16 cellular contexts compared by ENCODE assay signal in genomic region chr18:46046126-46046525, GRCh38. TPM values are rescaled to one million over a fixed set of nuclear protein-coding genes. Genes with fewer than 3 reads are reported as not detected.
DNase-seq lines count a peak whose midpoint lies in the region; ATAC-seq and TF ChIP-seq lines count a peak whose summit lies in the region.
"Had no signal": no experiment of that assay in that cellular context is flagged by ENCODE, and none has a peak within 500 bp of the region (broad histone marks: within the 10 kb centered on the region; RNA-seq: fewer than 3 reads in every experiment).

No MANE protein-coding gene starts in this region.

- POLR2A ChIA-PET in WTC11 (lab: Charles Lee): no interaction called here

- ATAC-seq in WTC11 (peak; percentile 95), GM21576 (IDR thresholded peaks at IDR 0.05; ENCODE audit: unreplicated experiment) (no peak)
- ATAC-seq: GM12878, Panc1, Right ventricle myocardium inferior had no signal

- H3K27me3 Mint-ChIP-seq in WTC11 (ENCODE audit: low read depth): no peaks in the 10 kb centered on the region
- H3K27me3 Mint-ChIP-seq: CD4-positive, alpha-beta memory T cell had no signal

- no peaks in the 10 kb centered on the region for H3K36me3 Mint-ChIP-seq in WTC11
- H3K36me3 Mint-ChIP-seq: CD4-positive, alpha-beta memory T cell had no signal

- no peak overlapping the region for H3K27ac Mint-ChIP-seq in WTC11

- TF ChIP-seq CTCF in WTC11 (IDR thresholded peaks at IDR 0.05): peak; percentile 16; the same call in 1 of the 2 replicates

- H3K4me3 Mint-ChIP-seq in WTC11: no peak overlapping the region
- H3K4me3 Mint-ChIP-seq: CD4-positive, alpha-beta memory T cell had no signal

- H3K9me3 Mint-ChIP-seq in WTC11: no peaks in the 10 kb centered on the region
- H3K9me3 Mint-ChIP-seq: CD4-positive, alpha-beta memory T cell had no signal

- CTCF ChIA-PET in WTC11 (lab: Charles Lee): interaction anchor here (1.2 kb wide), 1 partner anchor 11 kb away, joined by 3 read pairs; no protein-coding TSS in a partner anchor

- peak; percentile 40 for DNase-seq in activated CD8-positive, alpha-beta memory T cell treated with anti-CD3 and anti-CD28 coated beads for 24 hours
- no peak for DNase-seq in activated CD8-positive, alpha-beta memory T cell treated with anti-CD3 and anti-CD28 coated beads, Interleukin-2, amount 50 U/mL, for 4 hours
- DNase-seq in WTC11 (ENCODE audit: low spot score) (peak; percentile 40), iPS-NIHi7 (ENCODE audit: extremely low spot score) (peak; percentile 45), NAMALWA (ENCODE audit: low spot score) (no peak), NCI-H1092 (lab: John Stamatoyannopoulos, UW) (no peak), SKM-1 treated with dmso at 0.1 percent for 144 hours (lab: John Stamatoyannopoulos, UW; ENCODE audit: unreplicated experiment) (no peak)
- DNase-seq: Calu3; CD4-positive, alpha-beta memory T cell; MV-4-11; NCI-H1436; NCI-H2029 treated with DMSO at 0.1 percent for 48 hours had no signal

- peaks cover 11% of the 10 kb centered on the region for H3K4me1 Mint-ChIP-seq in WTC11

TF ChIP-seq in WTC11, 78 proteins besides CTCF, POLR2A, EP300 and RAD21:
- TF ChIP-seq ZMAT4 (CRISPR knock-in tag; IDR thresholded peaks at IDR 0.05) (no peak), ESRRA (CRISPR knock-in tag; IDR thresholded peaks at IDR 0.05; ENCODE audit: borderline replicate concordance) (no peak), MLX (CRISPR knock-in tag; IDR thresholded peaks at IDR 0.05) (no peak), ZNF121 (CRISPR knock-in tag; IDR thresholded peaks at IDR 0.05) (no peak), TCF7 (CRISPR knock-in tag; IDR thresholded peaks at IDR 0.05; ENCODE audit: low read depth) (no peak), ATF3 (CRISPR knock-in tag; conservative IDR thresholded peaks at IDR 0.05) (no peak), NFE2L1 (CRISPR knock-in tag; IDR thresholded peaks at IDR 0.05) (no peak), AR (CRISPR knock-in tag; IDR thresholded peaks at IDR 0.05) (no peak), TEAD4 (CRISPR knock-in tag; IDR thresholded peaks at IDR 0.05) (no peak), TEAD1 (CRISPR knock-in tag; IDR thresholded peaks at IDR 0.05) (no peak), SMAD3 (CRISPR knock-in tag; IDR thresholded peaks at IDR 0.05; ENCODE audit: borderline replicate concordance) (no peak), CBFB (CRISPR knock-in tag; IDR thresholded peaks at IDR 0.05; ENCODE audit: low read depth) (no peak), ZNF263 (CRISPR knock-in tag; IDR thresholded peaks at IDR 0.05; ENCODE audit: low read depth) (no peak), JUN (CRISPR knock-in tag; IDR thresholded peaks at IDR 0.05) (no peak), FOXJ3 (CRISPR knock-in tag; IDR thresholded peaks at IDR 0.05; ENCODE audit: borderline replicate concordance) (no peak), HMGA2 (CRISPR knock-in tag; IDR thresholded peaks at IDR 0.05) (no peak), ELF4 (CRISPR knock-in tag; IDR thresholded peaks at IDR 0.05; ENCODE audit: low read depth) (no peak)

RNA-seq across cellular contexts. Expression of gene PSTPIP2, which starts 25.9 kb away (rescaled TPM):
- 1.9 to 2.5 TPM (median 1.9 TPM) in 3 replicates for total RNA-seq in WTC11 (2021)

RNA-seq across cellular contexts. Expression of gene ATP5F1A, which starts 52.0 kb away (rescaled TPM):
- total RNA-seq in WTC11 (2021): 818 to 834 TPM (median 825 TPM) in 3 replicates

RNA-seq across cellular contexts. Expression of gene HAUS1, which starts 58.1 kb away (rescaled TPM):
- total RNA-seq in WTC11 (2021): 58.7 to 68.3 TPM (median 68.1 TPM) in 3 replicates

Comparison
In these comparisons a context has a peak if more than half of its experiments do, and no peak if none do; other contexts are left out.
1. DNase-seq: peak in activated CD8-positive, alpha-beta memory T cell treated with anti-CD3 and anti-CD28 coated beads for 24 hours (single experiment), WTC11 (single experiment) and iPS-NIHi7 (single experiment); none in activated CD8-positive, alpha-beta memory T cell treated with anti-CD3 and anti-CD28 coated beads, Interleukin-2, amount 50 U/mL, for 4 hours (single experiment), NAMALWA (single experiment), NCI-H1092 (single experiment) and SKM-1 treated with dmso at 0.1 percent for 144 hours (single experiment).